ENCODE assay signal across 1 cellular context in genomic region chr1:26996665-26997064, GRCh38.
TF ChIP-seq lines count a peak whose summit lies in the region.

No MANE protein-coding gene starts in this region.

TF ChIP-seq in H1, 55 proteins besides CTCF, POLR2A, EP300 and RAD21:
- no peak for TF ChIP-seq KDM1A (IDR thresholded peaks at IDR 0.05; ENCODE audit: borderline replicate concordance, low read length)
- TF ChIP-seq POLR2AphosphoS5 (IDR thresholded peaks at IDR 0.05; ENCODE audit: low read depth, low read length) = peak; percentile 28; the same call in 1 of the 2 replicates
TF ChIP-seq in H1: peak in this region for 1.
